In genomic region chr1:17683551-17683950, GRCh38 we compare ENCODE assay signal across 1 cellular context.
TF ChIP-seq lines count a peak whose summit lies in the region.

No MANE protein-coding gene starts in this region.

TF ChIP-seq in GM23338, 12 proteins besides CTCF, POLR2A, EP300 and RAD21 (continued from another document):
- TF ChIP-seq, protein P1, sequence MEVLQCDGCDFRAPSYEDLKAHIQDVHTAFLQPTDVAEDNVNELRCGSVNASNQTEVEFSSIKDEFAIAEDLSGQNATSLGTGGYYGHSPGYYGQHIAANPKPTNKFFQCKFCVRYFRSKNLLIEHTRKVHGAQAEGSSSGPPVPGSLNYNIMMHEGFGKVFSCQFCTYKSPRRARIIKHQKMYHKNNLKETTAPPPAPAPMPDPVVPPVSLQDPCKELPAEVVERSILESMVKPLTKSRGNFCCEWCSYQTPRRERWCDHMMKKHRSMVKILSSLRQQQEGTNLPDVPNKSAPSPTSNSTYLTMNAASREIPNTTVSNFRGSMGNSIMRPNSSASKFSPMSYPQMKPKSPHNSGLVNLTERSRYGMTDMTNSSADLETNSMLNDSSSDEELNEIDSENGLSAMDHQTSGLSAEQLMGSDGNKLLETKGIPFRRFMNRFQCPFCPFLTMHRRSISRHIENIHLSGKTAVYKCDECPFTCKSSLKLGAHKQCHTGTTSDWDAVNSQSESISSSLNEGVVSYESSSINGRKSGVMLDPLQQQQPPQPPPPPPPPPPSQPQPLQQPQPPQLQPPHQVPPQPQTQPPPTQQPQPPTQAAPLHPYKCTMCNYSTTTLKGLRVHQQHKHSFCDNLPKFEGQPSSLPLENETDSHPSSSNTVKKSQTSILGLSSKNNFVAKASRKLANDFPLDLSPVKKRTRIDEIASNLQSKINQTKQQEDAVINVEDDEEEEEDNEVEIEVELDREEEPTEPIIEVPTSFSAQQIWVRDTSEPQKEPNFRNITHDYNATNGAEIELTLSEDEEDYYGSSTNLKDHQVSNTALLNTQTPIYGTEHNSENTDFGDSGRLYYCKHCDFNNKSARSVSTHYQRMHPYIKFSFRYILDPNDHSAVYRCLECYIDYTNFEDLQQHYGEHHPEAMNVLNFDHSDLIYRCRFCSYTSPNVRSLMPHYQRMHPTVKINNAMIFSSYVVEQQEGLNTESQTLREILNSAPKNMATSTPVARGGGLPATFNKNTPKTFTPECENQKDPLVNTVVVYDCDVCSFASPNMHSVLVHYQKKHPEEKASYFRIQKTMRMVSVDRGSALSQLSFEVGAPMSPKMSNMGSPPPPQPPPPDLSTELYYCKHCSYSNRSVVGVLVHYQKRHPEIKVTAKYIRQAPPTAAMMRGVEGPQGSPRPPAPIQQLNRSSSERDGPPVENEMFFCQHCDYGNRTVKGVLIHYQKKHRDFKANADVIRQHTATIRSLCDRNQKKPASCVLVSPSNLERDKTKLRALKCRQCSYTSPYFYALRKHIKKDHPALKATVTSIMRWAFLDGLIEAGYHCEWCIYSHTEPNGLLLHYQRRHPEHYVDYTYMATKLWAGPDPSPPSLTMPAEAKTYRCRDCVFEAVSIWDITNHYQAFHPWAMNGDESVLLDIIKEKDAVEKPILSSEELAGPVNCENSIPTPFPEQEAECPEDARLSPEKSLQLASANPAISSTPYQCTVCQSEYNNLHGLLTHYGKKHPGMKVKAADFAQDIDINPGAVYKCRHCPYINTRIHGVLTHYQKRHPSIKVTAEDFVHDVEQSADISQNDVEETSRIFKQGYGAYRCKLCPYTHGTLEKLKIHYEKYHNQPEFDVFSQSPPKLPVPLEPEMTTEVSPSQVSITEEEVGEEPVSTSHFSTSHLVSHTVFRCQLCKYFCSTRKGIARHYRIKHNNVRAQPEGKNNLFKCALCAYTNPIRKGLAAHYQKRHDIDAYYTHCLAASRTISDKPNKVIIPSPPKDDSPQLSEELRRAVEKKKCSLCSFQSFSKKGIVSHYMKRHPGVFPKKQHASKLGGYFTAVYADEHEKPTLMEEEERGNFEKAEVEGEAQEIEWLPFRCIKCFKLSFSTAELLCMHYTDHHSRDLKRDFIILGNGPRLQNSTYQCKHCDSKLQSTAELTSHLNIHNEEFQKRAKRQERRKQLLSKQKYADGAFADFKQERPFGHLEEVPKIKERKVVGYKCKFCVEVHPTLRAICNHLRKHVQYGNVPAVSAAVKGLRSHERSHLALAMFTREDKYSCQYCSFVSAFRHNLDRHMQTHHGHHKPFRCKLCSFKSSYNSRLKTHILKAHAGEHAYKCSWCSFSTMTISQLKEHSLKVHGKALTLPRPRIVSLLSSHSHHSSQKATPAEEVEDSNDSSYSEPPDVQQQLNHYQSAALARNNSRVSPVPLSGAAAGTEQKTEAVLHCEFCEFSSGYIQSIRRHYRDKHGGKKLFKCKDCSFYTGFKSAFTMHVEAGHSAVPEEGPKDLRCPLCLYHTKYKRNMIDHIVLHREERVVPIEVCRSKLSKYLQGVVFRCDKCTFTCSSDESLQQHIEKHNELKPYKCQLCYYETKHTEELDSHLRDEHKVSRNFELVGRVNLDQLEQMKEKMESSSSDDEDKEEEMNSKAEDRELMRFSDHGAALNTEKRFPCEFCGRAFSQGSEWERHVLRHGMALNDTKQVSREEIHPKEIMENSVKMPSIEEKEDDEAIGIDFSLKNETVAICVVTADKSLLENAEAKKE (CRISPR knock-in tag; IDR thresholded peaks at IDR 0.05), result no peak
- no peak for TF ChIP-seq CREB1 (CRISPR knock-in tag; IDR thresholded peaks at IDR 0.05; ENCODE audit: low read depth)
- no peak for TF ChIP-seq ZNF331 (CRISPR knock-in tag; IDR thresholded peaks at IDR 0.05; ENCODE audit: low read depth)
